16 cellular contexts compared by ENCODE assay signal in genomic region chr17:27504188-27504995, GRCh38. TPM values are rescaled to one million over a fixed set of nuclear protein-coding genes. Genes with fewer than 3 reads are reported as not detected.
A peak's percentile ranks its signal among the peaks of the same experiment; 100 is the strongest.
DNase-seq lines count a peak whose midpoint lies in the region; ATAC-seq, FAIRE-seq and TF ChIP-seq lines count a peak whose summit lies in the region.
"Had no signal": no experiment of that assay in that cellular context is flagged by ENCODE, and none has a peak within 500 bp of the region (broad histone marks: within the 10 kb centered on the region; RNA-seq: fewer than 3 reads in every experiment).

No MANE protein-coding gene starts in this region.

- H3K27ac ChIP-seq in cingulate gyrus (ENCODE audit: low read depth, low read length) = peak overlapping the region; percentile 75
- peak overlapping the region in 1 of 4 donors; percentile 8 for H3K27ac ChIP-seq in pancreas
- H3K27ac ChIP-seq: 22Rv1, esophagus muscularis mucosa, transverse colon had no signal

- no peaks in the 10 kb centered on the region for H3K36me3 ChIP-seq in pancreas
- H3K36me3 ChIP-seq: esophagus muscularis mucosa, transverse colon had no signal

- WGBS in pancreas, 2 donors = 53 to 59% methylated on average over 15 of the region's 15 CpGs

- H3K4me3 ChIP-seq in pancreas = no peak overlapping the region
- H3K4me3 ChIP-seq: coronary artery, esophagus muscularis mucosa, transverse colon had no signal

- in situ Hi-C loops in ACHN (cut with HindIII; ENCODE audit: low pct_ligation_motif_present, low pct_unique_long_range_greater_than_20kb, low sequenced_read_pairs) = no loop called here

- no peaks in the 10 kb centered on the region for H3K27me3 ChIP-seq in pancreas
- H3K27me3 ChIP-seq: esophagus muscularis mucosa, transverse colon had no signal

- TF ChIP-seq CTCF in pancreas (IDR thresholded peaks at IDR 0.05) = no peak

- H3K4me1 ChIP-seq in pancreas = peaks cover 20 to 55% (median 29%) of the 10 kb centered on the region in 3 donors

- DNase-seq in DMS 273 (lab: John Stamatoyannopoulos, UW; ENCODE audit: unreplicated experiment) (peak; percentile 81), DMS 273 treated with DMSO at 0.1 percent for 48 hours (lab: John Stamatoyannopoulos, UW) (no peak), NCI-H510A (lab: John Stamatoyannopoulos, UW) (peak; percentile 53), pancreas (peak in 2 of 6 donors; percentile 43 to 66), NCI-H2081 (lab: John Stamatoyannopoulos, UW) (no peak), ACHN (no peak)
- DNase-seq: NCI-H1048, NCI-H774, transverse colon had no signal

- ATAC-seq in pancreas (peak; percentile 14 to 36 (median 24)), HG02763 (IDR thresholded peaks at IDR 0.05; ENCODE audit: unreplicated experiment) (no peak)
- ATAC-seq: left lobe of liver had no signal

- no peaks in the 10 kb centered on the region for H3K9me3 ChIP-seq in pancreas
- H3K9me3 ChIP-seq: esophagus muscularis mucosa, transverse colon had no signal

- intact Hi-C loops in pancreas (cut with DNase I) = no loop called here

- no peak for FAIRE-seq in pancreas (lab: Jason Lieb, UNC)
- FAIRE-seq: GM18507 had no signal

RNA-seq across cellular contexts. Expression of gene KSR1, which starts 48.1 kb away (rescaled TPM):
- total RNA-seq in pancreas = 100 to 1,000 TPM in 4 of 6 donors, 10 to 100 TPM in 2; 68.2 to 134 (median 103) TPM
- 100 to 1,000 TPM in 1 of 2 donors, 10 to 100 TPM in 1; 98.3 to 139 TPM for polyA plus RNA-seq in pancreas

Comparison
In these comparisons a context has a peak if more than half of its experiments do, and no peak if none do; other contexts are left out.
1. DNase-seq: peak in DMS 273 (single experiment) and NCI-H510A (single experiment); none in DMS 273 treated with DMSO at 0.1 percent for 48 hours (single experiment), NCI-H2081 (0 of 2) and ACHN (single experiment).